Comparison of ENCODE assay signal across 36 cellular contexts in the genomic region with DNA sequence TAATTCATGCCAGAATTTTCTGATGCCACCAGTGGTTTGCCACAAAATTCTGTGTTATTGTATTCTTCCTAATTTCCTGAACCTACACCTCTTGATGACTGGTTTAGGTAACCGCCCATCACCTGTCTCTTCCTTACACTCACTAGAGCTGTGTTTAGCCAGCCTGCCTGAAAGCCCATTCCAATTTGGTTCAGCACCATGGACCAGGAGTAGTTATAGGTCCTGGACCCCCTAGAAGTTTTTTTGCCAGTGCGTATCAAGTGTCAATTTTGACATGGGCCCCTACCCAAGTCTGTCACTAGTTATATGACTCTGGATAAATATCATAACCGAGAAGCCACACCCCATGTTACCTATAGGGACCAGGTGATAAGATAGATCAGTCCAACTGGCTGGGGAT.
"Had no signal": no experiment of that assay in that cellular context is flagged by ENCODE, and none has a peak within 500 bp of the region (broad histone marks: within the 10 kb centered on the region; RNA-seq: fewer than 3 reads in every experiment).

No MANE protein-coding gene starts in this region.

- H3K27ac ChIP-seq: body of pancreas, brain microvascular endothelial cell, breast epithelium, VCaP had no signal

- H3K27me3 ChIP-seq: adrenal gland, body of pancreas, brain microvascular endothelial cell, breast epithelium had no signal

- H3K4me3 ChIP-seq: adrenal gland, body of pancreas, breast epithelium had no signal

- ATAC-seq: activated CD8-positive, alpha-beta T cell treated with anti-CD3 and anti-CD28 coated beads for 36 hours; activated T-cell treated with anti-CD3 and anti-CD28 coated beads, Interleukin-2, amount 50 U/mL, for 4 hours; activated T-cell treated with anti-CD3 and anti-CD28 coated beads, Interleukin-2, amount 50 U/mL, for 72 hours; activated T-helper 17 cell treated with anti-CD3 and anti-CD28 coated beads, Interleukin-2, amount 50 U/mL, for 72 hours; body of pancreas had no signal

- FAIRE-seq: astrocyte, colon, TTC549 had no signal

- DNase-seq: activated B cell treated with CpG ODN at 0.5 μM for 24 hours; activated CD4-positive, alpha-beta memory T cell treated with anti-CD3 and anti-CD28 coated beads for 36 hours; activated CD4-positive, alpha-beta T cell treated with anti-CD3 and anti-CD28 coated beads for 4 hours; activated CD4-positive, alpha-beta T cell treated with anti-CD3 and anti-CD28 coated beads, Interleukin-2, amount 10 ng/mL, durations not matched to agents 24 days and 14 days; activated CD4-positive, alpha-beta T cell treated with anti-CD3 and anti-CD28 coated beads, Interleukin-2, amount 50 U/mL, for 1 hour; activated CD4-positive, alpha-beta T cell treated with anti-CD3 and anti-CD28 coated beads, Interleukin-2, amount 50 U/mL, for 4 hours; activated CD4-positive, CD25-positive, alpha-beta regulatory T cell treated with anti-CD3 and anti-CD28 coated beads, Interleukin-2, amount 50 U/mL, for 72 hours; activated CD8-positive, alpha-beta memory T cell treated with anti-CD3 and anti-CD28 coated beads, Interleukin-2, amount 50 U/mL, for 4 hours; activated CD8-positive, alpha-beta T cell treated with anti-CD3 and anti-CD28 coated beads for 36 hours; activated effector memory CD4-positive, alpha-beta T cell treated with anti-CD3 and anti-CD28 coated beads, Interleukin-2, amount 50 U/mL, for 16 hours; activated gamma-delta T cell treated with Interleukin-2 at 50 U/mL for 16 hours; activated naive CD4-positive, alpha-beta T cell; activated naive CD4-positive, alpha-beta T cell treated with anti-CD3 and anti-CD28 coated beads for 36 hours; activated naive CD4-positive, alpha-beta T cell treated with anti-CD3 and anti-CD28 coated beads, Interleukin-2, amount 50 U/mL, for 16 hours; activated naive CD8-positive, alpha-beta T cell treated with anti-CD3 and anti-CD28 coated beads for 36 hours; activated T-cell treated with anti-CD3 and anti-CD28 coated beads for 4 hours; activated T-cell treated with anti-CD3 and anti-CD28 coated beads, Interleukin-2, amount 50 U/mL, for 1 hour; activated T-cell treated with anti-CD3 and anti-CD28 coated beads, Interleukin-2, amount 50 U/mL, for 4 hours; activated T-cell treated with anti-CD3 and anti-CD28 coated beads, Interleukin-2, amount 50 U/mL, for 72 hours; adrenal gland; amniotic stem cell; aorta; body of pancreas; brain microvascular endothelial cell; central memory CD4-positive, alpha-beta T cell; T-helper 2 cell; T-helper 9 cell had no signal

- H3K36me3 ChIP-seq: adrenal gland, brain microvascular endothelial cell, breast epithelium had no signal

- H3K9me3 ChIP-seq: adrenal gland, body of pancreas, breast epithelium had no signal

- H3K36me3 Mint-ChIP-seq: activated CD4-positive, alpha-beta memory T cell treated with anti-CD3 and anti-CD28 coated beads for 36 hours; activated naive CD4-positive, alpha-beta T cell treated with anti-CD3 and anti-CD28 coated beads, Interleukin-2, amount 50 U/mL, for 72 hours; activated naive CD8-positive, alpha-beta T cell treated with anti-CD3 and anti-CD28 coated beads for 36 hours had no signal

- H3K9me3 Mint-ChIP-seq: activated B cell treated with CpG ODN at 0.5 μM for 24 hours; activated CD4-positive, alpha-beta memory T cell treated with anti-CD3 and anti-CD28 coated beads for 36 hours; activated CD8-positive, alpha-beta T cell treated with anti-CD3 and anti-CD28 coated beads for 36 hours; activated naive CD4-positive, alpha-beta T cell treated with anti-CD3 and anti-CD28 coated beads for 36 hours; activated naive CD4-positive, alpha-beta T cell treated with anti-CD3 and anti-CD28 coated beads, Interleukin-2, amount 50 U/mL, for 72 hours; activated naive CD8-positive, alpha-beta T cell treated with anti-CD3 and anti-CD28 coated beads for 36 hours; activated T-cell treated with anti-CD3 and anti-CD28 coated beads, Interleukin-2, amount 50 U/mL, for 4 hours; activated T-cell treated with anti-CD3 and anti-CD28 coated beads, Interleukin-2, amount 50 U/mL, for 72 hours; activated T-helper 1 cell treated with anti-CD3 and anti-CD28 coated beads, Interleukin-12 subunit alpha, Interleukin-12 subunit beta, Interleukin-2, Interleukin-4 antibody, amounts not matched to agents 30 ng/mL and 10 ng/mL and 1 ng/mL, durations not matched to agents 14 hours and 24 hours and 36 hours; activated T-helper 17 cell treated with anti-CD3 and anti-CD28 coated beads, Interleukin-2, amount 50 U/mL, for 72 hours; T-helper 2 cell treated with Interferon-gamma antibody and Interleukin-4, amounts not matched to agents 5 μg/mL and 100 μg/mL, for 36 hours had no signal

- H3K27ac Mint-ChIP-seq: activated B cell treated with CpG ODN at 0.5 μM for 24 hours; activated CD4-positive, alpha-beta memory T cell treated with anti-CD3 and anti-CD28 coated beads for 36 hours; activated CD4-positive, alpha-beta T cell treated with anti-CD3 and anti-CD28 coated beads, Interleukin-2, amount 10 ng/mL, durations not matched to agents 24 days and 14 days; activated CD8-positive, alpha-beta T cell treated with anti-CD3 and anti-CD28 coated beads for 36 hours; activated naive CD4-positive, alpha-beta T cell treated with anti-CD3 and anti-CD28 coated beads for 36 hours; activated naive CD4-positive, alpha-beta T cell treated with anti-CD3 and anti-CD28 coated beads, Interleukin-2, amount 50 U/mL, for 72 hours; activated naive CD8-positive, alpha-beta T cell treated with anti-CD3 and anti-CD28 coated beads for 36 hours; activated T-cell treated with anti-CD3 and anti-CD28 coated beads, Interleukin-2, amount 50 U/mL, for 72 hours; activated T-helper 1 cell treated with anti-CD3 and anti-CD28 coated beads, Interleukin-12 subunit alpha, Interleukin-12 subunit beta, Interleukin-2, Interleukin-4 antibody, amounts not matched to agents 30 ng/mL and 10 ng/mL and 1 ng/mL, durations not matched to agents 14 hours and 24 hours and 36 hours; activated T-helper 17 cell treated with anti-CD3 and anti-CD28 coated beads, Interleukin-2, amount 50 U/mL, for 72 hours; T-helper 2 cell treated with Interferon-gamma antibody and Interleukin-4, amounts not matched to agents 5 μg/mL and 100 μg/mL, for 36 hours had no signal

- H3K4me3 Mint-ChIP-seq: activated B cell treated with CpG ODN at 0.5 μM for 24 hours; activated CD4-positive, alpha-beta memory T cell treated with anti-CD3 and anti-CD28 coated beads for 36 hours; activated CD4-positive, alpha-beta T cell treated with anti-CD3 and anti-CD28 coated beads, Interleukin-2, amount 10 ng/mL, durations not matched to agents 24 days and 14 days; activated CD8-positive, alpha-beta T cell treated with anti-CD3 and anti-CD28 coated beads for 36 hours; activated naive CD4-positive, alpha-beta T cell treated with anti-CD3 and anti-CD28 coated beads for 36 hours; activated naive CD8-positive, alpha-beta T cell treated with anti-CD3 and anti-CD28 coated beads for 36 hours; activated T-cell treated with anti-CD3 and anti-CD28 coated beads, Interleukin-2, amount 50 U/mL, for 4 hours; activated T-cell treated with anti-CD3 and anti-CD28 coated beads, Interleukin-2, amount 50 U/mL, for 72 hours; activated T-helper 1 cell treated with anti-CD3 and anti-CD28 coated beads, Interleukin-12 subunit alpha, Interleukin-12 subunit beta, Interleukin-2, Interleukin-4 antibody, amounts not matched to agents 30 ng/mL and 10 ng/mL and 1 ng/mL, durations not matched to agents 14 hours and 24 hours and 36 hours; activated T-helper 17 cell treated with anti-CD3 and anti-CD28 coated beads, Interleukin-2, amount 50 U/mL, for 72 hours; T-helper 2 cell treated with Interferon-gamma antibody and Interleukin-4, amounts not matched to agents 5 μg/mL and 100 μg/mL, for 36 hours had no signal

- H3K4me1 ChIP-seq: body of pancreas, breast epithelium had no signal
